Comparison of ENCODE assay signal across 12 cellular contexts in genomic region chr10:29470843-29471482, GRCh38.
DNase-seq lines count a peak whose midpoint lies in the region; ATAC-seq, FAIRE-seq and TF ChIP-seq lines count a peak whose summit lies in the region.
"Had no signal": no experiment of that assay in that cellular context is flagged by ENCODE, and none has a peak within 500 bp of the region (broad histone marks: within the 10 kb centered on the region; RNA-seq: fewer than 3 reads in every experiment).

No MANE protein-coding gene starts in this region.

- no peak overlapping the region for H2AFZ ChIP-seq in hepatocyte

- ATAC-seq in GM21360 (IDR thresholded peaks at IDR 0.05; ENCODE audit: unreplicated experiment): no peak
- ATAC-seq in activated CD4-positive, CD25-positive, alpha-beta regulatory T cell treated with anti-CD3 and anti-CD28 coated beads, Interleukin-2, amount 50 U/mL, for 24 hours: no peak

- H3K9me3 ChIP-seq in SJSA1 (replicated peaks) (no peaks in the 10 kb centered on the region), hepatocyte (ENCODE audit: low read depth) (no peaks in the 10 kb centered on the region), skeletal muscle satellite cell (replicated peaks; ENCODE audit: low read length) (no peaks in the 10 kb centered on the region), transverse colon (no peaks in the 10 kb centered on the region)

- H3K36me3 Mint-ChIP-seq in Calu3 (ENCODE audit: insufficient read depth, unreplicated experiment): peaks cover 56% of the 10 kb centered on the region
- H3K36me3 Mint-ChIP-seq: natural killer cell treated with Interleukin-12 subunit alpha and Interleukin-12 subunit beta and Interleukin-15 and Interleukin-18, amount 100 ng/mL, for 72 hours had no signal

- peaks cover 11% of the 10 kb centered on the region for H3K4me1 ChIP-seq in SJSA1 (replicated peaks)
- peaks cover 15% of the 10 kb centered on the region for H3K4me1 ChIP-seq in hepatocyte (ENCODE audit: insufficient read depth)
- peaks cover 17% of the 10 kb centered on the region for H3K4me1 ChIP-seq in skeletal muscle satellite cell (ENCODE audit: control insufficient read depth, insufficient read depth, low read length)
- H3K4me1 ChIP-seq in transverse colon: peaks cover 0 to 17% (median 8%) of the 10 kb centered on the region in 4 donors

- TF ChIP-seq EP300 in transverse colon (IDR thresholded peaks at IDR 0.05; ENCODE audit: low read depth): no peak

- no peaks in the 10 kb centered on the region for H3K79me2 ChIP-seq in hepatocyte

- no peaks in the 10 kb centered on the region for H4K20me1 ChIP-seq in hepatocyte (ENCODE audit: insufficient read depth, poor library complexity, severe bottlenecking)

- H3K9ac ChIP-seq in skeletal muscle satellite cell (ENCODE audit: low read depth, low read length): no peak overlapping the region

- H3K27ac ChIP-seq in SJSA1 (peak overlapping the region; percentile 28; the same call in 1 of the 2 replicates), hepatocyte (peak overlapping the region; percentile 36), transverse colon (peak overlapping the region in 2 of 4 donors; percentile 27 to 54)

- WGBS in hepatocyte (ENCODE audit: low lambda C conversion rate, missing lambda C conversion rate): 41% methylated on average over 14 of the region's 14 CpGs
- WGBS in transverse colon (ENCODE audit: low coverage in 1 of 2), 2 donors: 68 to 75% methylated on average over 8 to 14 of the region's 14 CpGs

- H3K4me2 ChIP-seq in hepatocyte (peak overlapping the region; percentile 50), skeletal muscle satellite cell (ENCODE audit: low read length) (peak overlapping the region; percentile 28)

- TF ChIP-seq POLR2A in transverse colon (IDR thresholded peaks at IDR 0.05): no peak
- no peak for TF ChIP-seq POLR2A in H54 (IDR thresholded peaks at IDR 0.05; ENCODE audit: low read depth, low read length)

- BruUV-seq in Calu3 (replicated peaks; lab: Mats Ljungman, UMichigan): no TSS peak

- H3K27ac Mint-ChIP-seq in Calu3 (ENCODE audit: unreplicated experiment): peak overlapping the region; percentile 71

- H3K4me1 Mint-ChIP-seq in Calu3 (ENCODE audit: low read depth, unreplicated experiment): peaks cover 17% of the 10 kb centered on the region

- no peak for FAIRE-seq in H54 (lab: Jason Lieb, UNC)

- DNase-seq in Calu3 (no peak), SJSA1 (ENCODE audit: low read depth in 1 of 2, low spot score in 2 of 2) (no peak), hepatocyte (ENCODE audit: low spot score) (peak; percentile 34), transverse colon (no peak), H54 (ENCODE audit: insufficient read length, low spot score) (no peak)
- DNase-seq: activated CD4-positive, alpha-beta T cell treated with anti-CD3 and anti-CD28 coated beads for 1 hour; activated T-cell treated with anti-CD3 and anti-CD28 coated beads for 4 hours; NCI-H2227 treated with DMSO at 0.1 percent for 48 hours had no signal

- H3K9me2 ChIP-seq in hepatocyte (replicated peaks; ENCODE audit: insufficient read depth): no peaks in the 10 kb centered on the region

- no peak overlapping the region for H3K4me3 ChIP-seq in SJSA1
- H3K4me3 ChIP-seq in hepatocyte: no peak overlapping the region
- no peak overlapping the region for H3K4me3 ChIP-seq in skeletal muscle satellite cell (ENCODE audit: low read length)
- no peak overlapping the region for H3K4me3 ChIP-seq in transverse colon

- H3K36me3 ChIP-seq in SJSA1: peaks cover 68% of the 10 kb centered on the region
- H3K36me3 ChIP-seq in hepatocyte (replicated peaks; ENCODE audit: insufficient read depth, low read depth): no peaks in the 10 kb centered on the region
- peaks cover 38% of the 10 kb centered on the region for H3K36me3 ChIP-seq in skeletal muscle satellite cell (ENCODE audit: insufficient read depth, low read length)
- H3K36me3 ChIP-seq in transverse colon: peaks cover 0 to 86% (median 21%) of the 10 kb centered on the region in 4 donors

- H3K4me3 Mint-ChIP-seq in Calu3 (ENCODE audit: low read depth, unreplicated experiment): no peak overlapping the region
- H3K4me3 Mint-ChIP-seq: natural killer cell treated with Interleukin-12 subunit alpha and Interleukin-12 subunit beta and Interleukin-15 and Interleukin-18, amount 100 ng/mL, for 72 hours had no signal

- H3K27me3 ChIP-seq in SJSA1 (replicated peaks) (no peaks in the 10 kb centered on the region), hepatocyte (no peaks in the 10 kb centered on the region), skeletal muscle satellite cell (ENCODE audit: control insufficient read depth, insufficient read depth, low read length) (no peaks in the 10 kb centered on the region), transverse colon (no peaks in the 10 kb centered on the region)

- in situ Hi-C loops in transverse colon (cut with MboI; ENCODE audit: low pct_ligation_motif_present in 1 of 4, low pct_unique_long_range_greater_than_20kb in 1 of 4, low sequenced_read_pairs in 3 of 4): no loop called here

- no peak for TF ChIP-seq CTCF in Calu3 (IDR thresholded peaks at IDR 0.05; ENCODE audit: unreplicated experiment)
- TF ChIP-seq CTCF in hepatocyte (IDR thresholded peaks at IDR 0.05; ENCODE audit: poor library complexity): no peak
- no peak for TF ChIP-seq CTCF in transverse colon (IDR thresholded peaks at IDR 0.05)

- CTCF ChIA-PET in Calu3 (lab: Charles Lee): interaction anchor here (0.9 kb wide), 1 partner anchor 64 kb away, joined by 3 read pairs; no protein-coding TSS in a partner anchor

- no peaks in the 10 kb centered on the region for H3K9me3 Mint-ChIP-seq in Calu3 (ENCODE audit: low read depth, unreplicated experiment)
- H3K9me3 Mint-ChIP-seq: natural killer cell treated with Interleukin-12 subunit alpha and Interleukin-12 subunit beta and Interleukin-15 and Interleukin-18, amount 100 ng/mL, for 72 hours had no signal

- intact Hi-C loops in Calu3 (cut with micrococcal nuclease; ENCODE audit: unreplicated experiment): no loop called here
- intact Hi-C loops in transverse colon (cut with DNase I; ENCODE audit: low total_unique reads): no loop called here

- H3K27me3 Mint-ChIP-seq in Calu3 (ENCODE audit: unreplicated experiment): no peaks in the 10 kb centered on the region
- H3K27me3 Mint-ChIP-seq: natural killer cell treated with Interleukin-12 subunit alpha and Interleukin-12 subunit beta and Interleukin-15 and Interleukin-18, amount 100 ng/mL, for 72 hours had no signal
